ENCODE assay signal across 8 cellular contexts in the genomic region with DNA sequence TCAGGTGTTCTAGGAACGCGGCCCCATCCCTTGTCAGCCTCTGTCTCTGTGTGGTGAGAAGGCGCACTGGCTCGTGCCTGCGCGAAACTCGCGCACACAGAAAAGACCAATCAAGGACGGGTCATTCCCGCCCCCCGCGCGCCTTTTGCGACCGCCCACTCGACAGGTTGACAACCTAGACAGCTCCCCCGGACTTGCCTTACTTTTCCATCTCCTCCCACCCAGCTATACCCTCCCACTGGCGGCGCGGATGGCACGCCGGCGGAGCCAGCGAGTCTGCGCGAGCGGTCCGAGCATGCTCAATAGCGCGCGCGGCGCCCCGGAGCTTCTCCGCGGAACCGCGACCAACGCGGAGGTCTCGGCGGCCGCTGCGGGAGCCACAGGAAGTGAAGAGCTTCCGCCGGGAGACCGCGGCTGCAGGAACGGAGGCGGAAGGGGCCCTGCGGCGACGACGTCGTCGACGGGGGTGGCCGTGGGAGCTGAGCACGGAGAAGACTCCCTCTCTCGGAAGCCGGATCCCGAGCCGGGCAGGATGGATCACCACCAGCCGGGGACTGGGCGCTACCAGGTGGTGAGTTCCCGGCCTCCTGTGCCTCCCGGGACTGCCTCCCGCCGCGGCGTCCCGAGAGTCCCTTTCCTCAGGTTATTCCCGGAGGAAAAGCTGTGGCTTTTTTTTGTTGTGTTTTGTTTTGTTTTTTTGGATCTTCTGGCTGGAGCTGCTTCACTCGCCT. TPM values are rescaled to one million over a fixed set of nuclear protein-coding genes. Genes with fewer than 3 reads are reported as not detected.
A peak's percentile ranks its signal among the peaks of the same experiment; 100 is the strongest.
DNase-seq lines count a peak whose midpoint lies in the region; ATAC-seq and FAIRE-seq lines count a peak whose summit lies in the region.

A gene with protein sequence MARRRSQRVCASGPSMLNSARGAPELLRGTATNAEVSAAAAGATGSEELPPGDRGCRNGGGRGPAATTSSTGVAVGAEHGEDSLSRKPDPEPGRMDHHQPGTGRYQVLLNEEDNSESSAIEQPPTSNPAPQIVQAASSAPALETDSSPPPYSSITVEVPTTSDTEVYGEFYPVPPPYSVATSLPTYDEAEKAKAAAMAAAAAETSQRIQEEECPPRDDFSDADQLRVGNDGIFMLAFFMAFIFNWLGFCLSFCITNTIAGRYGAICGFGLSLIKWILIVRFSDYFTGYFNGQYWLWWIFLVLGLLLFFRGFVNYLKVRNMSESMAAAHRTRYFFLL (plus strand): TSS at position 202 of the 731 bp plus-strand sequence. CDS start 49 bp downstream, at position 251.

- H3K27me3 ChIP-seq in NT2/D1 (ENCODE audit: insufficient read depth, insufficient read length), result peaks cover 11% of the 10 kb centered on the region

- H3K9ac ChIP-seq in NT2/D1 (ENCODE audit: insufficient read length, low read depth), result peak within 1 kb of the TSS; percentile 85

- 0 to 1% methylated on average over 33 to 61 of the region's 74 CpGs for WGBS in mesodermal cell (ENCODE audit: insufficient coverage in 2 of 2), 2 experiments

- H3K9me3 ChIP-seq in NT2/D1 (ENCODE audit: insufficient read depth, low read length) (no peaks in the 10 kb centered on the region), mesodermal cell (ENCODE audit: control insufficient read depth, low read length) (no peaks in the 10 kb centered on the region)

- peak; percentile 99 for DNase-seq in COLO668 (lab: John Stamatoyannopoulos, UW; ENCODE audit: unreplicated experiment)
- DNase-seq in HTR-8/SVneo (ENCODE audit: insufficient read length, low spot score), result peak; percentile 51
- peak; percentile 35 for DNase-seq in NT2/D1 (ENCODE audit: low read depth, low spot score)
- DNase-seq in activated CD8-positive, alpha-beta memory T cell treated with anti-CD3 and anti-CD28 coated beads, Interleukin-2, amount 50 U/mL, for 24 hours (ENCODE audit: extremely low read depth), result peak; percentile 82
- DNase-seq in stimulated activated CD8-positive, alpha-beta memory T cell treated with anti-CD3 and anti-CD28 coated beads, Interleukin-15, amount 100 ng/mL, for 4 hours (ENCODE audit: low read depth in 2 of 2), result peak; percentile 90 to 94

- H3K4me1 ChIP-seq in NT2/D1 (ENCODE audit: insufficient read depth, insufficient read length), result no peaks in the 10 kb centered on the region
- peaks cover 28% of the 10 kb centered on the region for H3K4me1 ChIP-seq in mesodermal cell (ENCODE audit: control insufficient read depth, insufficient read depth, low read length, poor library complexity, severe bottlenecking)

- FAIRE-seq in HTR-8/SVneo (lab: Jason Lieb, UNC), result peak; percentile 74

- H3K36me3 ChIP-seq in NT2/D1 (ENCODE audit: insufficient read depth, insufficient read length, low read length) (no peaks in the 10 kb centered on the region), mesodermal cell (ENCODE audit: control insufficient read depth, insufficient read depth, low read length) (no peaks in the 10 kb centered on the region)

- peak within 1 kb of the TSS; percentile 37 for H3K27ac ChIP-seq in mesodermal cell (ENCODE audit: low read depth, low read length, severe bottlenecking)

- peak; percentile 91 for ATAC-seq in GM21360 (IDR thresholded peaks at IDR 0.05; ENCODE audit: unreplicated experiment)

- in situ Hi-C loops in endometrial microvascular endothelial cells (cut with HindIII; ENCODE audit: inconsistent ontology term, low pct_unique_long_range_greater_than_20kb, low sequenced_read_pairs), result no loop called here

- H3K4me3 ChIP-seq in NT2/D1 (ENCODE audit: insufficient read length, low read depth) (peak within 1 kb of the TSS; percentile 80), mesodermal cell (ENCODE audit: extremely low read depth, insufficient read depth, low read length, poor library complexity, severe bottlenecking) (peak within 1 kb of the TSS; percentile 75)

RNA-seq across cellular contexts. Expression of the gene that starts here (rescaled TPM):
- 13.6 TPM for total RNA-seq in endometrial microvascular endothelial cells (ENCODE audit: inconsistent ontology term)
- 48.8 TPM for polyA plus RNA-seq in mesodermal cell (2013, experiment 1 of 2)
- polyA plus RNA-seq in mesodermal cell (2013, experiment 2 of 2), result 46.2 TPM

Comparison
In these comparisons a context has a peak if more than half of its experiments do, and no peak if none do; other contexts are left out.
1. Peak in every context shown above with its lines: DNase-seq, ATAC-seq, H3K4me3 ChIP-seq and H3K27ac ChIP-seq.
2. DNase-seq: peak in every context shown above with its lines; median percentile 99 in COLO668; 92 in stimulated activated CD8-positive, alpha-beta memory T cell treated with anti-CD3 and anti-CD28 coated beads, Interleukin-15, amount 100 ng/mL, for 4 hours; 82 in activated CD8-positive, alpha-beta memory T cell treated with anti-CD3 and anti-CD28 coated beads, Interleukin-2, amount 50 U/mL, for 24 hours; 51 in HTR-8/SVneo; 35 in NT2/D1.